1 cellular context compared by ENCODE assay signal in the genomic region with DNA sequence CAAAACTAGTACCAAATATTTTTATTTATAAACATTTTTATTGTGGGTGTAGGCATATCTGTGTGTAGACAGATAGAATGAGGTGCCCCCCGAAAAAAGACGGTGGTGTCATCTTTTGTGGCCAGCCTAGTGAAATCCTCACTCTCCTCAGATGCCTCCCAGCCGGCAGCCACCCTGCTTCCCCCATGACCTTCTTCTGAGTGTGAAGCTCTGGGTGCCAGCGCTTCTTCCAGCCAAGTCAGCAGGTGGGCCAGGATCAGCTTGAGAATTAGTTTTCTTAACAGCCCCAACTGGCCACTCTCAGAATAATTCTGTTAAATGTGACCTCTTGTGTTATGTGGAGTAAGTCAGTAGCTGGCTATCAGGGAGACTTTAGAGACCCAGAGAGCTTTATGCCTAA.
TF ChIP-seq lines count a peak whose summit lies in the region.

No MANE protein-coding gene starts in this region.

TF ChIP-seq in IMR-90, 13 proteins besides CTCF, POLR2A, EP300 and RAD21:
- TF ChIP-seq MAFK (IDR thresholded peaks at IDR 0.05; ENCODE audit: low read depth, low read length) (no peak), CEBPB (IDR thresholded peaks at IDR 0.05; ENCODE audit: low read depth, low read length) (no peak), MAZ (IDR thresholded peaks at IDR 0.05; ENCODE audit: borderline replicate concordance, low read depth, low read length) (no peak), FOS (IDR thresholded peaks at IDR 0.05; ENCODE audit: low read depth, low read length) (no peak), CHD1 (IDR thresholded peaks at IDR 0.05; ENCODE audit: low read depth, low read length) (no peak), RFX5 (IDR thresholded peaks at IDR 0.05; ENCODE audit: low read depth, low read length) (no peak), NFE2L2 (IDR thresholded peaks at IDR 0.05; ENCODE audit: low read depth, low read length) (no peak)
- TF ChIP-seq, protein P1, sequence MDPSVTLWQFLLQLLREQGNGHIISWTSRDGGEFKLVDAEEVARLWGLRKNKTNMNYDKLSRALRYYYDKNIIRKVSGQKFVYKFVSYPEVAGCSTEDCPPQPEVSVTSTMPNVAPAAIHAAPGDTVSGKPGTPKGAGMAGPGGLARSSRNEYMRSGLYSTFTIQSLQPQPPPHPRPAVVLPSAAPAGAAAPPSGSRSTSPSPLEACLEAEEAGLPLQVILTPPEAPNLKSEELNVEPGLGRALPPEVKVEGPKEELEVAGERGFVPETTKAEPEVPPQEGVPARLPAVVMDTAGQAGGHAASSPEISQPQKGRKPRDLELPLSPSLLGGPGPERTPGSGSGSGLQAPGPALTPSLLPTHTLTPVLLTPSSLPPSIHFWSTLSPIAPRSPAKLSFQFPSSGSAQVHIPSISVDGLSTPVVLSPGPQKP (IDR thresholded peaks at IDR 0.05; ENCODE audit: borderline replicate concordance, low read depth, low read length), result no peak
TF ChIP-seq in IMR-90: peak in this region for 0.
